ENCODE assay signal across 8 cellular contexts in the genomic region with DNA sequence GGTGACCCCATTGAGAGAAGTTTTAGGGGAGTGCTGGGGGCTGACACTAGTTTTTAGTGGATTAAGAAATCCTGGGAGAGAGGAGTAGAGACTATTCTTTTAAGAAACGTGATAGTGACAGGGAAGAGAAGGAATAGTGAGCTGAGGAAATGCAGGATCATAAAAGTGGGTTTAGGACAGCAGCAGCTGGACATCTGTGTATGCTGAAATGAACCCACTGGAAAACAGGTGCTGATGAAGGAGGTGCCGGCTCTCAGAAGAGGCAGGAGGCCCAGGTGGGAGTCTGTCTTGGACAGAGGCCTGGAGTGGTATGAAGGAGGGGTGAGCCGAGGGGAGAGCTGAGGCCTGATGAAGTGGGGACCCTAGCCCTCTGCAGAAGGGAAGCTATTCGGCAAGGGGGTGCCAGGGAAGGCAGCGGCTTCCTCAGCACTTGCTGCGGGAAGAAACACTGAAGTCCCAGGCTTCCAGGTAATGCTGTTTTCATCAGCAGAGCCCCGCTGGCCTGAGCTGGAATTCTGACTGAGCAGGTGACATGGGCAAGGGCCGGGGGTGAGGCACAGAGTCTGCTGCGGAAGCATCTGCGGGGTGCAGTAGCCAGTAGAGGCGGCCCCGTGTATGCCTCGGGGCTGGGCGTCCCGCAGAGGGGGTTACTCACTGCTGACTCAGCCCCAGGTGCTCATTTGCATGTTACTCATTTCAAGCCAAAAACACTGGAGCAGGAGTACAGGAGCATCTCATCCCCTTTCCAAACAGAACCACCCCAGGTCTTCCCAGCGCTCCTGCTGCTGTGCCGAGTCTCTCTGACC.
DNase-seq lines count a peak whose midpoint lies in the region; ATAC-seq and TF ChIP-seq lines count a peak whose summit lies in the region.

No MANE protein-coding gene starts in this region.

- peaks cover 0 to 1% (median 0%) of the 10 kb centered on the region in 7 donors for H3K9me3 Mint-ChIP-seq in CD14-positive monocyte

- peaks cover 9% of the 10 kb centered on the region for H3K4me1 ChIP-seq in ES-I3 (ENCODE audit: insufficient read depth, low read length)
- no peaks in the 10 kb centered on the region for H3K4me1 ChIP-seq in adipocyte (ENCODE audit: control insufficient read depth, insufficient read depth, low read length)
- no peaks in the 10 kb centered on the region for H3K4me1 ChIP-seq in BE2C

- peak; percentile 66 for ATAC-seq in GM19467 (IDR thresholded peaks at IDR 0.05; ENCODE audit: unreplicated experiment)
- peak; percentile 63 for ATAC-seq in HG03439 (IDR thresholded peaks at IDR 0.05; ENCODE audit: unreplicated experiment)

- peak; percentile 21 for DNase-seq in adipocyte (ENCODE audit: low read depth)
- peak; percentile 42 for DNase-seq in medulla oblongata (ENCODE audit: extremely low spot score)
- DNase-seq in coronary artery (ENCODE audit: low spot score) = no peak
- DNase-seq in CD14-positive monocyte (ENCODE audit: low spot score) = no peak
- DNase-seq in BE2C = no peak

- H3K4me3 ChIP-seq in adipocyte (ENCODE audit: low read length) (no peak overlapping the region), coronary artery (no peak overlapping the region), BE2C (ENCODE audit: low read depth, low read length) (no peak overlapping the region)

- intact Hi-C loops in CD14-positive monocyte (cut with micrococcal nuclease) = no loop called here

- H3K27ac ChIP-seq in coronary artery = no peak overlapping the region

- peak overlapping the region; percentile 38 for H3K9ac ChIP-seq in ES-I3 (ENCODE audit: low read depth, low read length)
- no peak overlapping the region for H3K9ac ChIP-seq in adipocyte (ENCODE audit: low read length)

- no peak overlapping the region for H3K27ac Mint-ChIP-seq in CD14-positive monocyte

- no peaks in the 10 kb centered on the region for H3K9me3 ChIP-seq in ES-I3 (ENCODE audit: control insufficient read depth, insufficient read depth, low read length)
- peaks cover 9% of the 10 kb centered on the region for H3K9me3 ChIP-seq in adipocyte (ENCODE audit: control insufficient read depth, low read length)
- no peaks in the 10 kb centered on the region for H3K9me3 ChIP-seq in BE2C

- no peaks in the 10 kb centered on the region for H3K36me3 ChIP-seq in ES-I3 (ENCODE audit: insufficient read depth, low read length)
- H3K36me3 ChIP-seq in adipocyte (ENCODE audit: control insufficient read depth, insufficient read depth, low read length, severe bottlenecking) = no peaks in the 10 kb centered on the region
- H3K36me3 ChIP-seq in BE2C = no peaks in the 10 kb centered on the region

- peaks cover 7 to 19% (median 10%) of the 10 kb centered on the region in 3 donors for H3K27me3 Mint-ChIP-seq in CD14-positive monocyte (ENCODE audit: low read depth in 3 of 3)

- H3K27me3 ChIP-seq in adipocyte (replicated peaks; ENCODE audit: control insufficient read depth, insufficient read depth, low read length) = peaks cover 18% of the 10 kb centered on the region
- no peaks in the 10 kb centered on the region for H3K27me3 ChIP-seq in BE2C

- no peaks in the 10 kb centered on the region for H3K4me1 Mint-ChIP-seq in CD14-positive monocyte

- TF ChIP-seq CTCF in coronary artery (IDR thresholded peaks at IDR 0.05) (no peak), CD14-positive monocyte (IDR thresholded peaks at IDR 0.05) (no peak), BE2C (IDR thresholded peaks at IDR 0.05; ENCODE audit: low read depth, low read length) (no peak)

- H3K36me3 Mint-ChIP-seq in CD14-positive monocyte = no peaks in the 10 kb centered on the region

- no peak overlapping the region for H3K4me3 Mint-ChIP-seq in CD14-positive monocyte

Comparison
In these comparisons a context has a peak if more than half of its experiments do, and no peak if none do; other contexts are left out.
1. DNase-seq: peak in adipocyte (single experiment) and medulla oblongata (single experiment); none in coronary artery (single experiment), CD14-positive monocyte (single experiment) and BE2C (single experiment).